Comparison of ENCODE assay signal across 1 cellular context in the genomic region with DNA sequence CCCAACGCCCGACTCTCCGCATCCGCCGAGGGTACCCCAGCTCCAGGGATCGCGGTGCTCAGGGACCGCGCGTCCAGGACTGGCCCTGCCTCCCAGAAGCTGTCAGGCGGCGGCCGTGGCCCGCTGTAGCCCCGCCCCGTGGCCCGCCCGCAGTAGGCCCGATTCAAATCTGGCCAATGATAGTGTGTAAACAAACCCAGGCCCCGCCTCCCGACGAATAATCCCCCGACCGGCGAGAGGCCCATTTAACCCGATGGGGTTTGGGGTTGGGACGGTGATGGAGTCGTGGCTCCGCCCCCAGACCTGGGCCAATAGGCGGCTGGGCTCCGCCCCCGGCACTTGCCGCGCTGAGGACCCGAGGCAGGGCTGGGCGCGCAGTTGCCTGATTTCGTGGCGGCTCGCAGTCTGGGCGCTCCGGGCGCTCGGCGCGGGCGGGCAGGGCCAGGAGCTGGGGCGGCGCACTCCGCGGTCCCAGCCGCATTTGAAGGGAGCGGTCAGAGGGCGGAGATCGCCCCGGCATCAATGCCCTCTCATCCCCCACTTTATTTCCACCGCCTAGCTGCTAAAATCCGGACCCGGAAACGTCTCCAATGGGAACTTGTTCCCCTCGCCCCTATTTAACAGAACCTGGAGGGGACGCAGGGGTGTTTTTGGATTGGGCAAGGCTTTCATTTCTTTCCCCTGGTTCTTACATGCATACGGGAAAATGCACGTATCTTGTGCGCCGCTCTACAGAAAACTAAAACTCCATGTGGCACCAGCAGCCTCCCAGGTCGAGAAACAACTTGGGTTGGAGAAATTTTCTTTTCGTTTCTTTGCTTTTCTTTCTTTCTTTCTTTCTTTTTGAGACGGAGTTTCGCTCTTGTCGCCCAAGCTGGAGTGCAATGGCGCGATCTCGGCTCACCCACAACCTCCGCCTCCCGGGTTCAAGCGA.
TF ChIP-seq lines count a peak whose summit lies in the region.

No MANE protein-coding gene starts in this region.

TF ChIP-seq in K562, 482 proteins besides CTCF, POLR2A, EP300 and RAD21 (continued from another document and continues in another):
- TF ChIP-seq, protein P1, sequence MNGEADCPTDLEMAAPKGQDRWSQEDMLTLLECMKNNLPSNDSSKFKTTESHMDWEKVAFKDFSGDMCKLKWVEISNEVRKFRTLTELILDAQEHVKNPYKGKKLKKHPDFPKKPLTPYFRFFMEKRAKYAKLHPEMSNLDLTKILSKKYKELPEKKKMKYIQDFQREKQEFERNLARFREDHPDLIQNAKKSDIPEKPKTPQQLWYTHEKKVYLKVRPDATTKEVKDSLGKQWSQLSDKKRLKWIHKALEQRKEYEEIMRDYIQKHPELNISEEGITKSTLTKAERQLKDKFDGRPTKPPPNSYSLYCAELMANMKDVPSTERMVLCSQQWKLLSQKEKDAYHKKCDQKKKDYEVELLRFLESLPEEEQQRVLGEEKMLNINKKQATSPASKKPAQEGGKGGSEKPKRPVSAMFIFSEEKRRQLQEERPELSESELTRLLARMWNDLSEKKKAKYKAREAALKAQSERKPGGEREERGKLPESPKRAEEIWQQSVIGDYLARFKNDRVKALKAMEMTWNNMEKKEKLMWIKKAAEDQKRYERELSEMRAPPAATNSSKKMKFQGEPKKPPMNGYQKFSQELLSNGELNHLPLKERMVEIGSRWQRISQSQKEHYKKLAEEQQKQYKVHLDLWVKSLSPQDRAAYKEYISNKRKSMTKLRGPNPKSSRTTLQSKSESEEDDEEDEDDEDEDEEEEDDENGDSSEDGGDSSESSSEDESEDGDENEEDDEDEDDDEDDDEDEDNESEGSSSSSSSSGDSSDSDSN (IDR thresholded peaks at IDR 0.05; ENCODE audit: borderline replicate concordance in 1 of 2, low read depth in 2 of 2, low read length in 2 of 2): peak in 1 of 2 experiments; percentile 77; a peak in 1 of 4 replicates
- peak in 2 of 3 experiments; percentile 75 to 76 for TF ChIP-seq YY1 (IDR thresholded peaks at IDR 0.05; ENCODE audit: borderline replicate concordance in 1 of 3, control insufficient read depth in 1 of 3, extremely low read depth in 1 of 3, insufficient read depth in 3 of 3, insufficient read length in 1 of 3, insufficient replicate concordance in 2 of 3, low read depth in 1 of 3, low read length in 2 of 3)
- peak; percentile 30; the same call in 1 of the 2 replicates for TF ChIP-seq CHCHD3 (CRISPR knock-in tag; IDR thresholded peaks at IDR 0.05)
- TF ChIP-seq, protein P2, sequence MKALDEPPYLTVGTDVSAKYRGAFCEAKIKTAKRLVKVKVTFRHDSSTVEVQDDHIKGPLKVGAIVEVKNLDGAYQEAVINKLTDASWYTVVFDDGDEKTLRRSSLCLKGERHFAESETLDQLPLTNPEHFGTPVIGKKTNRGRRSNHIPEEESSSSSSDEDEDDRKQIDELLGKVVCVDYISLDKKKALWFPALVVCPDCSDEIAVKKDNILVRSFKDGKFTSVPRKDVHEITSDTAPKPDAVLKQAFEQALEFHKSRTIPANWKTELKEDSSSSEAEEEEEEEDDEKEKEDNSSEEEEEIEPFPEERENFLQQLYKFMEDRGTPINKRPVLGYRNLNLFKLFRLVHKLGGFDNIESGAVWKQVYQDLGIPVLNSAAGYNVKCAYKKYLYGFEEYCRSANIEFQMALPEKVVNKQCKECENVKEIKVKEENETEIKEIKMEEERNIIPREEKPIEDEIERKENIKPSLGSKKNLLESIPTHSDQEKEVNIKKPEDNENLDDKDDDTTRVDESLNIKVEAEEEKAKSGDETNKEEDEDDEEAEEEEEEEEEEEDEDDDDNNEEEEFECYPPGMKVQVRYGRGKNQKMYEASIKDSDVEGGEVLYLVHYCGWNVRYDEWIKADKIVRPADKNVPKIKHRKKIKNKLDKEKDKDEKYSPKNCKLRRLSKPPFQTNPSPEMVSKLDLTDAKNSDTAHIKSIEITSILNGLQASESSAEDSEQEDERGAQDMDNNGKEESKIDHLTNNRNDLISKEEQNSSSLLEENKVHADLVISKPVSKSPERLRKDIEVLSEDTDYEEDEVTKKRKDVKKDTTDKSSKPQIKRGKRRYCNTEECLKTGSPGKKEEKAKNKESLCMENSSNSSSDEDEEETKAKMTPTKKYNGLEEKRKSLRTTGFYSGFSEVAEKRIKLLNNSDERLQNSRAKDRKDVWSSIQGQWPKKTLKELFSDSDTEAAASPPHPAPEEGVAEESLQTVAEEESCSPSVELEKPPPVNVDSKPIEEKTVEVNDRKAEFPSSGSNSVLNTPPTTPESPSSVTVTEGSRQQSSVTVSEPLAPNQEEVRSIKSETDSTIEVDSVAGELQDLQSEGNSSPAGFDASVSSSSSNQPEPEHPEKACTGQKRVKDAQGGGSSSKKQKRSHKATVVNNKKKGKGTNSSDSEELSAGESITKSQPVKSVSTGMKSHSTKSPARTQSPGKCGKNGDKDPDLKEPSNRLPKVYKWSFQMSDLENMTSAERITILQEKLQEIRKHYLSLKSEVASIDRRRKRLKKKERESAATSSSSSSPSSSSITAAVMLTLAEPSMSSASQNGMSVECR (CRISPR knock-in tag; IDR thresholded peaks at IDR 0.05): peak; percentile 94
- TF ChIP-seq SRSF1 (IDR thresholded peaks at IDR 0.05; ENCODE audit: low read depth, low read length): no peak
- peak; percentile 32; the same call in 1 of the 2 replicates for TF ChIP-seq HCFC1 (IDR thresholded peaks at IDR 0.05; ENCODE audit: low read depth, low read length)
- TF ChIP-seq, protein P3, sequence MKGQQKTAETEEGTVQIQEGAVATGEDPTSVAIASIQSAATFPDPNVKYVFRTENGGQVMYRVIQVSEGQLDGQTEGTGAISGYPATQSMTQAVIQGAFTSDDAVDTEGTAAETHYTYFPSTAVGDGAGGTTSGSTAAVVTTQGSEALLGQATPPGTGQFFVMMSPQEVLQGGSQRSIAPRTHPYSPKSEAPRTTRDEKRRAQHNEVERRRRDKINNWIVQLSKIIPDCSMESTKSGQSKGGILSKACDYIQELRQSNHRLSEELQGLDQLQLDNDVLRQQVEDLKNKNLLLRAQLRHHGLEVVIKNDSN (CRISPR knock-in tag; IDR thresholded peaks at IDR 0.05): peak; percentile 61
- peak; percentile 100 for TF ChIP-seq POLR2G (IDR thresholded peaks at IDR 0.05; ENCODE audit: low read depth, low read length)
- TF ChIP-seq, protein P4, sequence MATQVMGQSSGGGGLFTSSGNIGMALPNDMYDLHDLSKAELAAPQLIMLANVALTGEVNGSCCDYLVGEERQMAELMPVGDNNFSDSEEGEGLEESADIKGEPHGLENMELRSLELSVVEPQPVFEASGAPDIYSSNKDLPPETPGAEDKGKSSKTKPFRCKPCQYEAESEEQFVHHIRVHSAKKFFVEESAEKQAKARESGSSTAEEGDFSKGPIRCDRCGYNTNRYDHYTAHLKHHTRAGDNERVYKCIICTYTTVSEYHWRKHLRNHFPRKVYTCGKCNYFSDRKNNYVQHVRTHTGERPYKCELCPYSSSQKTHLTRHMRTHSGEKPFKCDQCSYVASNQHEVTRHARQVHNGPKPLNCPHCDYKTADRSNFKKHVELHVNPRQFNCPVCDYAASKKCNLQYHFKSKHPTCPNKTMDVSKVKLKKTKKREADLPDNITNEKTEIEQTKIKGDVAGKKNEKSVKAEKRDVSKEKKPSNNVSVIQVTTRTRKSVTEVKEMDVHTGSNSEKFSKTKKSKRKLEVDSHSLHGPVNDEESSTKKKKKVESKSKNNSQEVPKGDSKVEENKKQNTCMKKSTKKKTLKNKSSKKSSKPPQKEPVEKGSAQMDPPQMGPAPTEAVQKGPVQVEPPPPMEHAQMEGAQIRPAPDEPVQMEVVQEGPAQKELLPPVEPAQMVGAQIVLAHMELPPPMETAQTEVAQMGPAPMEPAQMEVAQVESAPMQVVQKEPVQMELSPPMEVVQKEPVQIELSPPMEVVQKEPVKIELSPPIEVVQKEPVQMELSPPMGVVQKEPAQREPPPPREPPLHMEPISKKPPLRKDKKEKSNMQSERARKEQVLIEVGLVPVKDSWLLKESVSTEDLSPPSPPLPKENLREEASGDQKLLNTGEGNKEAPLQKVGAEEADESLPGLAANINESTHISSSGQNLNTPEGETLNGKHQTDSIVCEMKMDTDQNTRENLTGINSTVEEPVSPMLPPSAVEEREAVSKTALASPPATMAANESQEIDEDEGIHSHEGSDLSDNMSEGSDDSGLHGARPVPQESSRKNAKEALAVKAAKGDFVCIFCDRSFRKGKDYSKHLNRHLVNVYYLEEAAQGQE (CRISPR knock-in tag; IDR thresholded peaks at IDR 0.05; ENCODE audit: low read depth): 0 out of 2 replicates have a peak, but pooled peaks have one; percentile 26
- peak; percentile 80; the same call in 1 of the 2 replicates for TF ChIP-seq POLR2H (tag; IDR thresholded peaks at IDR 0.05; ENCODE audit: low read depth)
- no peak for TF ChIP-seq SAFB2 (IDR thresholded peaks at IDR 0.05; ENCODE audit: borderline replicate concordance, low read depth, low read length, severe bottlenecking)
- peak; percentile 10 for TF ChIP-seq SMAD4 (CRISPR knock-in tag; conservative IDR thresholded peaks at IDR 0.05)
- peak; percentile 67 to 76 for TF ChIP-seq FOXK2 (conservative IDR thresholded peaks at IDR 0.05 in 1 of 2, IDR thresholded peaks at IDR 0.05 in 1 of 2; ENCODE audit: low read depth in 2 of 2)
- no peak for TF ChIP-seq HOXB6 (CRISPR knock-in tag; IDR thresholded peaks at IDR 0.05; ENCODE audit: borderline replicate concordance)
- TF ChIP-seq KLF1 (tag; IDR thresholded peaks at IDR 0.05): 0 out of 2 replicates have a peak, but pooled peaks have one; percentile 37
- no peak for TF ChIP-seq KLF16 (IDR thresholded peaks at IDR 0.05)
- no peak for TF ChIP-seq SRSF3 (IDR thresholded peaks at IDR 0.05; ENCODE audit: insufficient read depth, low read length)
- no peak for TF ChIP-seq CBX2 (IDR thresholded peaks at IDR 0.05; ENCODE audit: insufficient read depth, low read length, poor library complexity, severe bottlenecking)
- TF ChIP-seq PHF8 (IDR thresholded peaks at IDR 0.05; ENCODE audit: borderline replicate concordance, low read length): peak; percentile 93; the same call in 1 of the 2 replicates
- TF ChIP-seq SOX6 (IDR thresholded peaks at IDR 0.05): 0 out of 2 replicates have a peak, but pooled peaks have one; percentile 39
- peak; percentile 91 for TF ChIP-seq KDM5B (IDR thresholded peaks at IDR 0.05; ENCODE audit: insufficient replicate concordance, low read depth, low read length)
- peak; percentile 86; the same call in 1 of the 2 replicates for TF ChIP-seq KAT7 (CRISPR knock-in tag; IDR thresholded peaks at IDR 0.05; ENCODE audit: borderline replicate concordance)
- TF ChIP-seq CREM (IDR thresholded peaks at IDR 0.05; ENCODE audit: low read depth): peak; percentile 78
- 0 out of 2 replicates have a peak, but pooled peaks have one; percentile 37 for TF ChIP-seq TOE1 (IDR thresholded peaks at IDR 0.05; ENCODE audit: borderline replicate concordance)
- TF ChIP-seq TOE1 (CRISPR knock-in tag; IDR thresholded peaks at IDR 0.05; ENCODE audit: borderline replicate concordance, low read depth): no peak
- TF ChIP-seq CTBP1 (IDR thresholded peaks at IDR 0.05; ENCODE audit: borderline replicate concordance): peak; percentile 98
- TF ChIP-seq, protein P5, sequence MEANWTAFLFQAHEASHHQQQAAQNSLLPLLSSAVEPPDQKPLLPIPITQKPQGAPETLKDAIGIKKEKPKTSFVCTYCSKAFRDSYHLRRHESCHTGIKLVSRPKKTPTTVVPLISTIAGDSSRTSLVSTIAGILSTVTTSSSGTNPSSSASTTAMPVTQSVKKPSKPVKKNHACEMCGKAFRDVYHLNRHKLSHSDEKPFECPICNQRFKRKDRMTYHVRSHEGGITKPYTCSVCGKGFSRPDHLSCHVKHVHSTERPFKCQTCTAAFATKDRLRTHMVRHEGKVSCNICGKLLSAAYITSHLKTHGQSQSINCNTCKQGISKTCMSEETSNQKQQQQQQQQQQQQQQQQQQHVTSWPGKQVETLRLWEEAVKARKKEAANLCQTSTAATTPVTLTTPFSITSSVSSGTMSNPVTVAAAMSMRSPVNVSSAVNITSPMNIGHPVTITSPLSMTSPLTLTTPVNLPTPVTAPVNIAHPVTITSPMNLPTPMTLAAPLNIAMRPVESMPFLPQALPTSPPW (CRISPR knock-in tag; IDR thresholded peaks at IDR 0.05): peak; percentile 84
- peak in 1 of 2 experiments; percentile 97; a peak in 2 of 4 replicates for TF ChIP-seq TEAD1 (CRISPR knock-in tag; IDR thresholded peaks at IDR 0.05)
- no peak for TF ChIP-seq ZNF282 (CRISPR knock-in tag; IDR thresholded peaks at IDR 0.05)
- TF ChIP-seq FOS (IDR thresholded peaks at IDR 0.05; ENCODE audit: extremely low read depth, insufficient read length): no peak
- TF ChIP-seq, protein P6, sequence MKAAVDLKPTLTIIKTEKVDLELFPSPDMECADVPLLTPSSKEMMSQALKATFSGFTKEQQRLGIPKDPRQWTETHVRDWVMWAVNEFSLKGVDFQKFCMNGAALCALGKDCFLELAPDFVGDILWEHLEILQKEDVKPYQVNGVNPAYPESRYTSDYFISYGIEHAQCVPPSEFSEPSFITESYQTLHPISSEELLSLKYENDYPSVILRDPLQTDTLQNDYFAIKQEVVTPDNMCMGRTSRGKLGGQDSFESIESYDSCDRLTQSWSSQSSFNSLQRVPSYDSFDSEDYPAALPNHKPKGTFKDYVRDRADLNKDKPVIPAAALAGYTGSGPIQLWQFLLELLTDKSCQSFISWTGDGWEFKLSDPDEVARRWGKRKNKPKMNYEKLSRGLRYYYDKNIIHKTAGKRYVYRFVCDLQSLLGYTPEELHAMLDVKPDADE (conservative IDR thresholded peaks at IDR 0.05; ENCODE audit: control insufficient read depth, low read depth, low read length): peak; percentile 98
- 0 out of 2 replicates have a peak, but pooled peaks have one; percentile 37 for TF ChIP-seq XRCC5 (IDR thresholded peaks at IDR 0.05; ENCODE audit: low read depth, low read length)
- peak; percentile 41 for TF ChIP-seq PCBP1 (IDR thresholded peaks at IDR 0.05; ENCODE audit: low read depth, low read length, poor library complexity, severe bottlenecking)
- TF ChIP-seq, protein P7, sequence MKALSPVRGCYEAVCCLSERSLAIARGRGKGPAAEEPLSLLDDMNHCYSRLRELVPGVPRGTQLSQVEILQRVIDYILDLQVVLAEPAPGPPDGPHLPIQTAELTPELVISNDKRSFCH (CRISPR knock-in tag; IDR thresholded peaks at IDR 0.05): no peak
- TF ChIP-seq, protein P7 (tag; IDR thresholded peaks at IDR 0.05): 0 out of 2 replicates have a peak, but pooled peaks have one; percentile 21
- TF ChIP-seq, protein P8, sequence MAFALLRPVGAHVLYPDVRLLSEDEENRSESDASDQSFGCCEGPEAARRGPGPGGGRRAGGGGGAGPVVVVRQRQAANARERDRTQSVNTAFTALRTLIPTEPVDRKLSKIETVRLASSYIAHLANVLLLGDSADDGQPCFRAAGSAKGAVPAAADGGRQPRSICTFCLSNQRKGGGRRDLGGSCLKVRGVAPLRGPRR (CRISPR knock-in tag; IDR thresholded peaks at IDR 0.05): no peak
- TF ChIP-seq CXXC5 (CRISPR knock-in tag; IDR thresholded peaks at IDR 0.05): peak; percentile 94
